ENCODE assay signal across 28 cellular contexts in genomic region chr6:87803784-87804183, GRCh38.
"Had no signal": no experiment of that assay in that cellular context is flagged by ENCODE, and none has a peak within 500 bp of the region (broad histone marks: within the 10 kb centered on the region; RNA-seq: fewer than 3 reads in every experiment).

No MANE protein-coding gene starts in this region.

- H3K27ac Mint-ChIP-seq: activated naive CD8-positive, alpha-beta T cell; activated T-helper 2 cell treated with anti-CD3 and anti-CD28 coated beads, Interferon-gamma antibody, Interleukin-2, Interleukin-4, amounts not matched to agents 10 μg/mL and 5 μg/mL and 100 μg/mL, durations not matched to agents 14 hours and 24 hours and 36 hours; effector memory CD8-positive, alpha-beta T cell; nephron progenitor cell; stimulated activated effector memory CD8-positive, alpha-beta T cell treated with anti-CD3 and anti-CD28 coated beads, Interleukin-12 subunit alpha, Interleukin-12 subunit beta, amount 100 ng/mL, for 72 hours had no signal

- H3K36me3 Mint-ChIP-seq: activated naive CD8-positive, alpha-beta T cell; immature natural killer cell; stimulated activated effector memory CD8-positive, alpha-beta T cell treated with anti-CD3 and anti-CD28 coated beads, Interleukin-12 subunit alpha, Interleukin-12 subunit beta, amount 100 ng/mL, for 72 hours had no signal

- H3K4me1 ChIP-seq: adrenal gland, parathyroid adenoma, transverse colon, uterus had no signal

- H2AFZ ChIP-seq: hepatocyte, parathyroid adenoma had no signal

- H3K9ac ChIP-seq: parathyroid adenoma had no signal

- H3K79me2 ChIP-seq: hepatocyte, parathyroid adenoma had no signal

- H3K27ac ChIP-seq: adrenal gland, dorsolateral prefrontal cortex, hepatocyte, parathyroid adenoma, transverse colon, uterus, WERI-Rb-1 had no signal

- H3K9me3 ChIP-seq: adrenal gland, transverse colon, uterus had no signal

- H3K36me3 ChIP-seq: adrenal gland, transverse colon, uterus, WERI-Rb-1 had no signal

- DNase-seq: activated CD4-positive, alpha-beta T cell treated with anti-CD3 and anti-CD28 coated beads, Interleukin-2, amount 50 U/mL, for 1 hour; activated CD4-positive, CD25-positive, alpha-beta regulatory T cell treated with anti-CD3 and anti-CD28 coated beads, Interleukin-2, amount 50 U/mL, for 72 hours; activated naive CD4-positive, alpha-beta T cell; activated T-cell treated with anti-CD3 and anti-CD28 coated beads, Interleukin-2, amount 50 U/mL, for 1 hour; adrenal gland; central memory CD4-positive, alpha-beta T cell; dorsolateral prefrontal cortex; effector memory CD8-positive, alpha-beta T cell; foreskin melanocyte; glutamatergic neuron; immature natural killer cell; left ventricle myocardium superior; midbrain; nephron progenitor cell; small intestine; stimulated activated CD4-positive, alpha-beta T cell treated with anti-CD3 and anti-CD28 coated beads, Interleukin-2, amount 100 ng/mL, for 24 hours; transverse colon; uterus; WERI-Rb-1 had no signal

- H3K9me3 Mint-ChIP-seq: activated T-helper 2 cell treated with anti-CD3 and anti-CD28 coated beads, Interferon-gamma antibody, Interleukin-2, Interleukin-4, amounts not matched to agents 10 μg/mL and 5 μg/mL and 100 μg/mL, durations not matched to agents 14 hours and 24 hours and 36 hours; effector memory CD8-positive, alpha-beta T cell; immature natural killer cell; nephron progenitor cell; stimulated activated effector memory CD8-positive, alpha-beta T cell treated with anti-CD3 and anti-CD28 coated beads, Interleukin-12 subunit alpha, Interleukin-12 subunit beta, amount 100 ng/mL, for 72 hours had no signal

- H3K4me3 Mint-ChIP-seq: activated naive CD8-positive, alpha-beta T cell; effector memory CD8-positive, alpha-beta T cell; nephron progenitor cell; stimulated activated effector memory CD8-positive, alpha-beta T cell treated with anti-CD3 and anti-CD28 coated beads, Interleukin-12 subunit alpha, Interleukin-12 subunit beta, amount 100 ng/mL, for 72 hours had no signal

- H3K4me3 ChIP-seq: adrenal gland, dorsolateral prefrontal cortex, hepatocyte, transverse colon, uterus had no signal

- H3K4me2 ChIP-seq: hepatocyte had no signal

- ATAC-seq: effector memory CD8-positive, alpha-beta T cell; esophagus mucosa; left ventricle myocardium superior; sciatic nerve; stimulated activated effector memory CD8-positive, alpha-beta T cell treated with anti-CD3 and anti-CD28 coated beads, Interleukin-12 subunit alpha, Interleukin-12 subunit beta, amount 100 ng/mL, for 72 hours had no signal

- H3K4me1 Mint-ChIP-seq: immature natural killer cell had no signal

- H3K27me3 ChIP-seq: adrenal gland, dorsolateral prefrontal cortex, hepatocyte, transverse colon, uterus had no signal

- FAIRE-seq: astrocyte, endothelial cell of umbilical vein, small intestine had no signal
